Comparison of ENCODE assay signal across 20 cellular contexts in the genomic region with DNA sequence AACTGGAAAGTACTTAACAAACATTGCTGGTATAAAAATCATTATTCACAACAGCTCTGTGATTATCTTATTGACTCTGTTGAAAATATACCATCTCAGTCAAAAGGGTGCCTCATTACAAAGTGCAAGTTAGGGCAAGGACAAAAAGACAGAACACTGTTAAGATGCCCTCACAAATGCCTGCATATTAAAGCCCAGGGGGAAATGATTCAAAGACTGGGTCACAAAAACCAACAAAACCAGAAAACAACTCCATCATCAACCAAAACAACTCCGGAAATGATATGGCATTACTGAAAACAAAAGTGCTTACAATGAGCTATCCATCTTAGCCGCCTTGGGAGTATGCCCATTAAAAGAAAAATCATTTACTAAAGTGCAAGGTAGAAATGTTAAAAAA. TPM values are rescaled to one million over a fixed set of nuclear protein-coding genes. Genes with fewer than 3 reads are reported as not detected.
DNase-seq lines count a peak whose midpoint lies in the region; ATAC-seq and TF ChIP-seq lines count a peak whose summit lies in the region.
"Had no signal": no experiment of that assay in that cellular context is flagged by ENCODE, and none has a peak within 500 bp of the region (broad histone marks: within the 10 kb centered on the region; RNA-seq: fewer than 3 reads in every experiment).

No MANE protein-coding gene starts in this region.

- H3K4me1 ChIP-seq in breast epithelium, result peaks cover 0 to 4% of the 10 kb centered on the region in 2 donors
- H3K4me1 ChIP-seq in mammary epithelial cell (ENCODE audit: insufficient read depth, low read length), result no peaks in the 10 kb centered on the region
- H3K4me1 ChIP-seq in osteoblast (ENCODE audit: insufficient read depth, low read length), result peaks cover 15% of the 10 kb centered on the region

- H3K27ac ChIP-seq in breast epithelium (peak overlapping the region; percentile 56 to 69), mammary epithelial cell (ENCODE audit: insufficient read depth, low read depth, low read length) (no peak overlapping the region), osteoblast (ENCODE audit: low read depth, low read length) (no peak overlapping the region)
- H3K27ac ChIP-seq: C4-2B had no signal

- H2AFZ ChIP-seq in mammary epithelial cell (ENCODE audit: low read depth, low read length), result no peak overlapping the region
- H2AFZ ChIP-seq in osteoblast (ENCODE audit: low read length), result no peak overlapping the region

- no peaks in the 10 kb centered on the region for H3K79me2 ChIP-seq in mammary epithelial cell (ENCODE audit: insufficient read depth, low read length)
- peaks cover 25% of the 10 kb centered on the region for H3K79me2 ChIP-seq in osteoblast (ENCODE audit: insufficient read depth, low read length)

- no peaks in the 10 kb centered on the region for H3K36me3 ChIP-seq in breast epithelium
- no peaks in the 10 kb centered on the region for H3K36me3 ChIP-seq in mammary epithelial cell (ENCODE audit: insufficient read depth, low read length)
- no peaks in the 10 kb centered on the region for H3K36me3 ChIP-seq in osteoblast (ENCODE audit: insufficient read depth, low read length)

- in situ Hi-C loops in mammary epithelial cell (cut with MboI; ENCODE audit: low sequenced_read_pairs in 2 of 2), result no loop called here

- TF ChIP-seq CTCF in breast epithelium (IDR thresholded peaks at IDR 0.05) (no peak), mammary epithelial cell (conservative IDR thresholded peaks at IDR 0.05 in 1 of 2, IDR thresholded peaks at IDR 0.05 in 1 of 2; ENCODE audit: extremely low read depth in 1 of 2, insufficient read depth in 1 of 2, low read depth in 1 of 2, low read length in 2 of 2) (no peak), osteoblast (IDR thresholded peaks at IDR 0.05; ENCODE audit: extremely low read depth, low read depth, low read length) (no peak)

- H4K20me1 ChIP-seq in mammary epithelial cell (ENCODE audit: insufficient read depth, low read length) (no peaks in the 10 kb centered on the region), osteoblast (ENCODE audit: insufficient read depth, low read length) (no peaks in the 10 kb centered on the region)

- ATAC-seq in HG03039 (IDR thresholded peaks at IDR 0.05; ENCODE audit: unreplicated experiment) (no peak), HG03571 (IDR thresholded peaks at IDR 0.05; ENCODE audit: unreplicated experiment) (no peak)
- ATAC-seq: Panc1 had no signal

- no TSS peak for BruUV-seq in mammary epithelial cell (replicated peaks; lab: Mats Ljungman, UMichigan)

- WGBS in mammary epithelial cell (ENCODE audit: low coverage, missing lambda C conversion rate), result 96% methylated on average over 2 of the region's 2 CpGs

- H3K9ac ChIP-seq in mammary epithelial cell (ENCODE audit: insufficient read depth, low read length), result no peak overlapping the region

- DNase-seq in breast epithelium (ENCODE audit: low spot score in 2 of 2), result no peak
- DNase-seq in mammary epithelial cell, result no peak
- DNase-seq in dermis blood vessel endothelial cell, result peak; percentile 15
- DNase-seq in osteoblast (ENCODE audit: insufficient read length, low spot score, missing footprints), result peak; percentile 23
- no peak for DNase-seq in AML-193 (lab: John Stamatoyannopoulos, UW)
- no peak for DNase-seq in SKM-1 (lab: John Stamatoyannopoulos, UW; ENCODE audit: unreplicated experiment)
- DNase-seq: CD8-positive, alpha-beta memory T cell; GDM1; H9; KBM-7; NCI-H1092 treated with DMSO at 0.1 percent for 48 hours; NCI-H146; NCI-H2029 treated with DMSO at 0.1 percent for 48 hours; NCI-H226; NCI-H510A treated with DMSO at 0.1 percent for 48 hours; NCI-H774 had no signal

- CTCF ChIA-PET in mammary epithelial cell (lab: Charles Lee; ENCODE audit: low non-redundant PET), result no interaction called here

- no peak for TF ChIP-seq POLR2A in breast epithelium (IDR thresholded peaks at IDR 0.05)

- no peaks in the 10 kb centered on the region for H3K9me3 ChIP-seq in breast epithelium
- H3K9me3 ChIP-seq in mammary epithelial cell (replicated peaks; ENCODE audit: insufficient read depth, low read length), result no peaks in the 10 kb centered on the region
- no peaks in the 10 kb centered on the region for H3K9me3 ChIP-seq in osteoblast (ENCODE audit: low read depth, low read length)

- intact Hi-C loops in breast epithelium (cut with DNase I; ENCODE audit: low total_unique reads), result no loop called here
- intact Hi-C loops in mammary epithelial cell (cut with micrococcal nuclease), result no loop called here

- no peaks in the 10 kb centered on the region for H3K27me3 ChIP-seq in breast epithelium
- no peaks in the 10 kb centered on the region for H3K27me3 ChIP-seq in mammary epithelial cell (ENCODE audit: insufficient read depth, low read length)
- no peaks in the 10 kb centered on the region for H3K27me3 ChIP-seq in osteoblast (ENCODE audit: insufficient read depth, low read length)

- H3K4me3 ChIP-seq in breast epithelium (no peak overlapping the region), mammary epithelial cell (replicated peaks in 1 of 3; ENCODE audit: insufficient read depth in 1 of 3, low read depth in 2 of 3, low read length in 3 of 3) (no peak overlapping the region), osteoblast (ENCODE audit: insufficient read depth, low read length) (no peak overlapping the region)

- H3K4me2 ChIP-seq in mammary epithelial cell (ENCODE audit: insufficient read depth, low read depth, low read length), result no peak overlapping the region
- no peak overlapping the region for H3K4me2 ChIP-seq in osteoblast (ENCODE audit: insufficient read depth, low read length)

- dilution Hi-C loops in mammary epithelial cell (cut with HindIII; ENCODE audit: low sequenced_read_pairs), result no loop called here

RNA-seq across cellular contexts. Expression of a gene that starts 9.9 kb away (rescaled TPM):
- total RNA-seq in breast epithelium (10 to 100 TPM; 12.5 to 49.9 (median 27.9) TPM), mammary epithelial cell (10 to 100 TPM; 10.8 to 17.8 TPM), dermis blood vessel endothelial cell (17.0 and 32.3 TPM in 2 replicates), osteoblast (19.2 and 19.9 TPM in 2 replicates)
- 5.3 TPM for polyA plus RNA-seq in mammary epithelial cell
- 10.3 TPM for polyA minus RNA-seq in mammary epithelial cell
- total RNA-seq: CD8-positive, alpha-beta memory T cell had no signal
- polyA plus RNA-seq: CD8-positive, alpha-beta memory T cell had no signal

Comparison
In these comparisons a context has a peak if more than half of its experiments do, and no peak if none do; other contexts are left out.
1. H3K27ac ChIP-seq: peak in breast epithelium (2 of 2); none in mammary epithelial cell (single experiment) and osteoblast (single experiment).
2. DNase-seq: peak in dermis blood vessel endothelial cell (single experiment) and osteoblast (single experiment); none in breast epithelium (0 of 2), mammary epithelial cell (single experiment), AML-193 (0 of 2) and SKM-1 (single experiment).